Comparison of ENCODE assay signal across 6 cellular contexts in genomic region chr11:126268361-126268707, GRCh38. TPM values are rescaled to one million over a fixed set of nuclear protein-coding genes. Genes with fewer than 3 reads are reported as not detected.
DNase-seq lines count a peak whose midpoint lies in the region; ATAC-seq, FAIRE-seq and TF ChIP-seq lines count a peak whose summit lies in the region.

No MANE protein-coding gene starts in this region.

- peak overlapping the region; percentile 94 for H2AFZ ChIP-seq in astrocyte (ENCODE audit: low read depth, low read length)

- H3K27ac ChIP-seq in astrocyte (ENCODE audit: low read depth, low read length): peak overlapping the region; percentile 93

- peaks cover 50% of the 10 kb centered on the region for H3K79me2 ChIP-seq in astrocyte (ENCODE audit: insufficient read depth, low read length)

- POLR2A ChIA-PET in naive thymus-derived CD8-positive, alpha-beta T cell (lab: Charles Lee): interaction anchor here (0.5 to 6.6 kb wide), 12 partner anchors 10 to 643 kb away, joined by 3 to 91 read pairs (median 5); partner anchors contain the start of genes CHEK1, DCPS, FAM118B and HYLS1

- no peak for TF ChIP-seq CTCF in astrocyte (IDR thresholded peaks at IDR 0.05; ENCODE audit: insufficient read depth, low read depth, low read length)

- no peak for FAIRE-seq in astrocyte (lab: Jason Lieb, UNC)

- H3K4me2 ChIP-seq in astrocyte (ENCODE audit: low read length): peak overlapping the region; percentile 94

- peaks cover 42% of the 10 kb centered on the region for H4K20me1 ChIP-seq in astrocyte (ENCODE audit: insufficient read depth, low read length)

- peak; percentile 68 for DNase-seq in activated CD4-positive, alpha-beta T cell treated with anti-CD3 and anti-CD28 coated beads, Interleukin-2, amount 10 ng/mL, durations not matched to agents 24 days and 14 days
- DNase-seq in activated CD4-positive, alpha-beta T cell treated with anti-CD3 and anti-CD28 coated beads, Interleukin-2, amount 50 U/mL, for 4 hours: no peak
- DNase-seq in astrocyte (ENCODE audit: low read depth): no peak
- no peak for DNase-seq in naive thymus-derived CD8-positive, alpha-beta T cell
- DNase-seq in EL: no peak
- no peak for DNase-seq in ureter (ENCODE audit: low spot score)

- peak overlapping the region; percentile 98 for H3K9ac ChIP-seq in astrocyte (ENCODE audit: low read length)

- peak overlapping the region; percentile 95 for H3K4me3 Mint-ChIP-seq in activated CD4-positive, alpha-beta T cell treated with anti-CD3 and anti-CD28 coated beads, Interleukin-2, amount 10 ng/mL, durations not matched to agents 24 days and 14 days
- H3K4me3 Mint-ChIP-seq in astrocyte (ENCODE audit: unreplicated experiment): peak overlapping the region; percentile 90
- H3K4me3 Mint-ChIP-seq in naive thymus-derived CD8-positive, alpha-beta T cell: peak overlapping the region; percentile 95 to 98 (median 97)

- peak overlapping the region; percentile 97 for H3K4me3 ChIP-seq in astrocyte (ENCODE audit: insufficient read depth, low read depth, low read length)

- no peak for ATAC-seq in naive thymus-derived CD8-positive, alpha-beta T cell

- H3K4me1 Mint-ChIP-seq in activated CD4-positive, alpha-beta T cell treated with anti-CD3 and anti-CD28 coated beads, Interleukin-2, amount 10 ng/mL, durations not matched to agents 24 days and 14 days: peaks cover 33% of the 10 kb centered on the region
- H3K4me1 Mint-ChIP-seq in astrocyte (ENCODE audit: low read depth, unreplicated experiment): peaks cover 25% of the 10 kb centered on the region
- peaks cover 24 to 49% (median 42%) of the 10 kb centered on the region in 4 donors for H3K4me1 Mint-ChIP-seq in naive thymus-derived CD8-positive, alpha-beta T cell

- no peaks in the 10 kb centered on the region for H3K27me3 Mint-ChIP-seq in activated CD4-positive, alpha-beta T cell treated with anti-CD3 and anti-CD28 coated beads, Interleukin-2, amount 10 ng/mL, durations not matched to agents 24 days and 14 days
- H3K27me3 Mint-ChIP-seq in astrocyte (ENCODE audit: low read depth, unreplicated experiment): no peaks in the 10 kb centered on the region
- H3K27me3 Mint-ChIP-seq in naive thymus-derived CD8-positive, alpha-beta T cell: peaks cover 0 to 1% (median 0%) of the 10 kb centered on the region in 5 donors

- peaks cover 42% of the 10 kb centered on the region for H3K36me3 ChIP-seq in astrocyte (ENCODE audit: insufficient read depth, low read length)

- H3K9me3 ChIP-seq in astrocyte (ENCODE audit: insufficient read depth, low read depth, low read length): no peaks in the 10 kb centered on the region

- H3K9me3 Mint-ChIP-seq in activated CD4-positive, alpha-beta T cell treated with anti-CD3 and anti-CD28 coated beads, Interleukin-2, amount 10 ng/mL, durations not matched to agents 24 days and 14 days: no peaks in the 10 kb centered on the region
- H3K9me3 Mint-ChIP-seq in astrocyte (ENCODE audit: unreplicated experiment): no peaks in the 10 kb centered on the region
- H3K9me3 Mint-ChIP-seq in naive thymus-derived CD8-positive, alpha-beta T cell: no peaks in the 10 kb centered on the region

- no peaks in the 10 kb centered on the region for H3K27me3 ChIP-seq in astrocyte (ENCODE audit: insufficient read depth, low read length)

- H3K4me1 ChIP-seq in astrocyte (ENCODE audit: insufficient read depth, low read length): peaks cover 19% of the 10 kb centered on the region

- intact Hi-C loops in activated CD4-positive, alpha-beta T cell treated with anti-CD3 and anti-CD28 coated beads, Interleukin-2, amount 10 ng/mL, durations not matched to agents 24 days and 14 days (cut with micrococcal nuclease): loop anchor here (2.0 to 10.0 kb wide), 4 partner anchors 206 to 1391 kb away; partner anchors contain the start of genes CDON and CHEK1

- H3K27ac Mint-ChIP-seq in activated CD4-positive, alpha-beta T cell treated with anti-CD3 and anti-CD28 coated beads, Interleukin-2, amount 10 ng/mL, durations not matched to agents 24 days and 14 days: peak overlapping the region; percentile 92
- H3K27ac Mint-ChIP-seq in astrocyte (ENCODE audit: unreplicated experiment): peak overlapping the region; percentile 87
- H3K27ac Mint-ChIP-seq in naive thymus-derived CD8-positive, alpha-beta T cell: peak overlapping the region; percentile 95 to 99 (median 98)

- peaks cover 53% of the 10 kb centered on the region for H3K36me3 Mint-ChIP-seq in activated CD4-positive, alpha-beta T cell treated with anti-CD3 and anti-CD28 coated beads, Interleukin-2, amount 10 ng/mL, durations not matched to agents 24 days and 14 days (ENCODE audit: low read depth)
- peaks cover 16% of the 10 kb centered on the region for H3K36me3 Mint-ChIP-seq in astrocyte (ENCODE audit: low read depth, unreplicated experiment)
- peaks cover 0 to 52% (median 18%) of the 10 kb centered on the region in 3 donors for H3K36me3 Mint-ChIP-seq in naive thymus-derived CD8-positive, alpha-beta T cell

RNA-seq across cellular contexts. Expression of gene SRPRA, which starts 0.4 kb away (rescaled TPM):
- total RNA-seq in activated CD4-positive, alpha-beta T cell treated with anti-CD3 and anti-CD28 coated beads, Interleukin-2, amount 10 ng/mL, durations not matched to agents 24 days and 14 days: 180 and 191 TPM in 2 replicates
- total RNA-seq in astrocyte (74.6 and 83.1 TPM in 2 replicates), ureter (130 TPM)
- 100 to 1,000 TPM; 156 to 160 TPM for total RNA-seq in naive thymus-derived CD8-positive, alpha-beta T cell
- 100 to 1,000 TPM in 1 of 3 donors, 10 to 100 TPM in 2; 92.3 to 134 (median 95.7) TPM for polyA plus RNA-seq in naive thymus-derived CD8-positive, alpha-beta T cell

RNA-seq across cellular contexts. Expression of gene FOXRED1, which starts 0.6 kb away (rescaled TPM):
- 57.8 and 59.2 TPM in 2 replicates for total RNA-seq in activated CD4-positive, alpha-beta T cell treated with anti-CD3 and anti-CD28 coated beads, Interleukin-2, amount 10 ng/mL, durations not matched to agents 24 days and 14 days
- 15.4 and 16.3 TPM in 2 replicates for total RNA-seq in astrocyte
- total RNA-seq in naive thymus-derived CD8-positive, alpha-beta T cell: 10 to 100 TPM; 35.5 to 44.2 TPM
- 10 to 100 TPM; 23.5 to 28.7 (median 28.3) TPM for polyA plus RNA-seq in naive thymus-derived CD8-positive, alpha-beta T cell
- 29.8 TPM for total RNA-seq in ureter

RNA-seq across cellular contexts. Expression of gene TIRAP, which starts 14.6 kb away (rescaled TPM):
- total RNA-seq in activated CD4-positive, alpha-beta T cell treated with anti-CD3 and anti-CD28 coated beads, Interleukin-2, amount 10 ng/mL, durations not matched to agents 24 days and 14 days: 11.4 and 12.0 TPM in 2 replicates
- total RNA-seq in astrocyte (6.6 and 6.8 TPM in 2 replicates), ureter (14.5 TPM)
- total RNA-seq in naive thymus-derived CD8-positive, alpha-beta T cell: 10 to 100 TPM; 19.0 to 22.1 TPM
- 10 to 100 TPM in 1 of 3 donors, 1 to 10 TPM in 2; 7.4 to 11.6 (median 8.3) TPM for polyA plus RNA-seq in naive thymus-derived CD8-positive, alpha-beta T cell

RNA-seq across cellular contexts. Expression of gene DCPS, which starts 35.5 kb away (rescaled TPM):
- total RNA-seq in activated CD4-positive, alpha-beta T cell treated with anti-CD3 and anti-CD28 coated beads, Interleukin-2, amount 10 ng/mL, durations not matched to agents 24 days and 14 days: 36.0 and 40.2 TPM in 2 replicates
- total RNA-seq in astrocyte (11.3 and 14.0 TPM in 2 replicates), ureter (23.2 TPM)
- 10 to 100 TPM; 13.9 to 17.4 TPM for total RNA-seq in naive thymus-derived CD8-positive, alpha-beta T cell
- 10 to 100 TPM; 36.7 to 47.2 (median 37.3) TPM for polyA plus RNA-seq in naive thymus-derived CD8-positive, alpha-beta T cell

RNA-seq across cellular contexts. Expression of gene FAM118B, which starts 56.8 kb away (rescaled TPM):
- 12.8 and 14.2 TPM in 2 replicates for total RNA-seq in activated CD4-positive, alpha-beta T cell treated with anti-CD3 and anti-CD28 coated beads, Interleukin-2, amount 10 ng/mL, durations not matched to agents 24 days and 14 days
- 27.6 and 28.3 TPM in 2 replicates for total RNA-seq in astrocyte
- total RNA-seq in naive thymus-derived CD8-positive, alpha-beta T cell: 10 to 100 TPM in 1 of 2 experiments, 1 to 10 TPM in 1; 9.4 to 12.4 TPM
- 10 to 100 TPM in 2 of 3 donors, 1 to 10 TPM in 1; 8.9 to 16.3 (median 13.7) TPM for polyA plus RNA-seq in naive thymus-derived CD8-positive, alpha-beta T cell
- 22.2 TPM for total RNA-seq in ureter
